Comparison of ENCODE assay signal across 1 cellular context in the genomic region with DNA sequence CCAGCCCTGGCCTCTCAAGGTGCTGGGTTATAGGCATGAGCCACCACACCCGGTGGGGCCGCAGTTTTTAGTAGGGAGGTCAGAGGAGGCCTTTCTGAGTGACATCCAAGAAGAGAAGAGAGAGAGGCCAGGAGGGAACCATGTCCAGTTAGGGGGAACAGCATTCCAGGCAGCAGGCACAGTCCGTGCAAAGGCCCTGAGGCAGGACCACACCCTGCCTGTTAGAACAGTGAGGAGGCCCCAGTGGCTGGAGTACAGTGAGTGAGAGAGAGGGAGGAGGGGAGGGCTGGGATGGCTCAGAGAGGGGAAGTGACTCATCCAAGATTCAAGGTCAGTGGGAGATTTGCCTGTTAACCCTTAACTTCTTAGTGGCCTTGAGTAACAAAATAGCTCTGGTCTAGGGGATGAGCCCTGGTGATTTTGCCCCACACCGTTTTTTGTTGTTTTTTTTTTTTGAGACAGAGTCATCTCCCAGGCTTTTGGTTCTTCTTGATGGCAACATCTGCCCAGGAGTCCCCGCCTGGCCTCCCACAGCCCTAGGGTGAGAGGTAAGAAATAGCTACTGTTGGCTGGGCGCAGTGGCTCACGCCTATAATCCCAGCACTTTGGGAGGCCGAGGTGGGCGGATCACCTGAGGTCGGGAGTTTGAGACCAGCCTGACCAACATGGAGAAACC.
TF ChIP-seq lines count a peak whose summit lies in the region.

No MANE protein-coding gene starts in this region.

TF ChIP-seq in K562, 482 proteins besides CTCF, POLR2A, EP300 and RAD21 (continues in another document):
- TF ChIP-seq KLF1 (tag; IDR thresholded peaks at IDR 0.05) (peak; percentile 96), ZNF197 (CRISPR knock-in tag; IDR thresholded peaks at IDR 0.05; ENCODE audit: low read depth) (no peak), TCF7L2 (IDR thresholded peaks at IDR 0.05; ENCODE audit: low read depth, low read length) (peak; percentile 31; the same call in 1 of the 2 replicates), ZBTB1 (CRISPR knock-in tag; IDR thresholded peaks at IDR 0.05; ENCODE audit: borderline replicate concordance, low read depth) (no peak), EP400 (IDR thresholded peaks at IDR 0.05) (peak; percentile 78), ZNF318 (IDR thresholded peaks at IDR 0.05; ENCODE audit: borderline replicate concordance in 1 of 2, low read depth in 1 of 2) (peak in 1 of 2 experiments; percentile 37; a peak in 1 of 4 replicates), ADNP (tag; IDR thresholded peaks at IDR 0.05) (peak; percentile 99), ZNF146 (CRISPR knock-in tag; IDR thresholded peaks at IDR 0.05; ENCODE audit: unreplicated experiment) (no peak), CREM (IDR thresholded peaks at IDR 0.05; ENCODE audit: low read depth) (peak; percentile 60; the same call in 1 of the 2 replicates), TCF3 (CRISPR knock-in tag; IDR thresholded peaks at IDR 0.05) (peak; percentile 37; the same call in 1 of the 2 replicates), ETV1 (tag; conservative IDR thresholded peaks at IDR 0.05; ENCODE audit: low read depth) (peak; percentile 97), DNMT1 (IDR thresholded peaks at IDR 0.05) (no peak), ATF1 (CRISPR knock-in tag; IDR thresholded peaks at IDR 0.05) (no peak), ATF1 (tag; IDR thresholded peaks at IDR 0.05) (peak; percentile 72), ZBTB9 (CRISPR knock-in tag; IDR thresholded peaks at IDR 0.05) (no peak), CHCHD3 (CRISPR knock-in tag; IDR thresholded peaks at IDR 0.05) (no peak), FOXA1 (IDR thresholded peaks at IDR 0.05; ENCODE audit: borderline replicate concordance) (no peak), PHF8 (IDR thresholded peaks at IDR 0.05; ENCODE audit: borderline replicate concordance, low read length) (no peak), EZH2 (IDR thresholded peaks at IDR 0.05; ENCODE audit: borderline replicate concordance, low read depth, low read length) (no peak), POU5F1 (IDR thresholded peaks at IDR 0.05; ENCODE audit: borderline replicate concordance, low read depth, low read length, partially characterized antibody) (no peak), ESRRA (IDR thresholded peaks at IDR 0.05; ENCODE audit: borderline replicate concordance, low read depth) (peak; percentile 100), ZNF780A (CRISPR knock-in tag; IDR thresholded peaks at IDR 0.05) (no peak), HDAC1 (IDR thresholded peaks at IDR 0.05) (peak; percentile 94 to 96), TRIM25 (IDR thresholded peaks at IDR 0.05; ENCODE audit: borderline replicate concordance) (no peak), GATA2 (CRISPR knock-in tag; IDR thresholded peaks at IDR 0.05) (no peak)
- TF ChIP-seq, protein P1, sequence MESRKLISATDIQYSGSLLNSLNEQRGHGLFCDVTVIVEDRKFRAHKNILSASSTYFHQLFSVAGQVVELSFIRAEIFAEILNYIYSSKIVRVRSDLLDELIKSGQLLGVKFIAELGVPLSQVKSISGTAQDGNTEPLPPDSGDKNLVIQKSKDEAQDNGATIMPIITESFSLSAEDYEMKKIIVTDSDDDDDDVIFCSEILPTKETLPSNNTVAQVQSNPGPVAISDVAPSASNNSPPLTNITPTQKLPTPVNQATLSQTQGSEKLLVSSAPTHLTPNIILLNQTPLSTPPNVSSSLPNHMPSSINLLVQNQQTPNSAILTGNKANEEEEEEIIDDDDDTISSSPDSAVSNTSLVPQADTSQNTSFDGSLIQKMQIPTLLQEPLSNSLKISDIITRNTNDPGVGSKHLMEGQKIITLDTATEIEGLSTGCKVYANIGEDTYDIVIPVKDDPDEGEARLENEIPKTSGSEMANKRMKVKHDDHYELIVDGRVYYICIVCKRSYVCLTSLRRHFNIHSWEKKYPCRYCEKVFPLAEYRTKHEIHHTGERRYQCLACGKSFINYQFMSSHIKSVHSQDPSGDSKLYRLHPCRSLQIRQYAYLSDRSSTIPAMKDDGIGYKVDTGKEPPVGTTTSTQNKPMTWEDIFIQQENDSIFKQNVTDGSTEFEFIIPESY (CRISPR knock-in tag; IDR thresholded peaks at IDR 0.05), result peak; percentile 59
- TF ChIP-seq, protein P2, sequence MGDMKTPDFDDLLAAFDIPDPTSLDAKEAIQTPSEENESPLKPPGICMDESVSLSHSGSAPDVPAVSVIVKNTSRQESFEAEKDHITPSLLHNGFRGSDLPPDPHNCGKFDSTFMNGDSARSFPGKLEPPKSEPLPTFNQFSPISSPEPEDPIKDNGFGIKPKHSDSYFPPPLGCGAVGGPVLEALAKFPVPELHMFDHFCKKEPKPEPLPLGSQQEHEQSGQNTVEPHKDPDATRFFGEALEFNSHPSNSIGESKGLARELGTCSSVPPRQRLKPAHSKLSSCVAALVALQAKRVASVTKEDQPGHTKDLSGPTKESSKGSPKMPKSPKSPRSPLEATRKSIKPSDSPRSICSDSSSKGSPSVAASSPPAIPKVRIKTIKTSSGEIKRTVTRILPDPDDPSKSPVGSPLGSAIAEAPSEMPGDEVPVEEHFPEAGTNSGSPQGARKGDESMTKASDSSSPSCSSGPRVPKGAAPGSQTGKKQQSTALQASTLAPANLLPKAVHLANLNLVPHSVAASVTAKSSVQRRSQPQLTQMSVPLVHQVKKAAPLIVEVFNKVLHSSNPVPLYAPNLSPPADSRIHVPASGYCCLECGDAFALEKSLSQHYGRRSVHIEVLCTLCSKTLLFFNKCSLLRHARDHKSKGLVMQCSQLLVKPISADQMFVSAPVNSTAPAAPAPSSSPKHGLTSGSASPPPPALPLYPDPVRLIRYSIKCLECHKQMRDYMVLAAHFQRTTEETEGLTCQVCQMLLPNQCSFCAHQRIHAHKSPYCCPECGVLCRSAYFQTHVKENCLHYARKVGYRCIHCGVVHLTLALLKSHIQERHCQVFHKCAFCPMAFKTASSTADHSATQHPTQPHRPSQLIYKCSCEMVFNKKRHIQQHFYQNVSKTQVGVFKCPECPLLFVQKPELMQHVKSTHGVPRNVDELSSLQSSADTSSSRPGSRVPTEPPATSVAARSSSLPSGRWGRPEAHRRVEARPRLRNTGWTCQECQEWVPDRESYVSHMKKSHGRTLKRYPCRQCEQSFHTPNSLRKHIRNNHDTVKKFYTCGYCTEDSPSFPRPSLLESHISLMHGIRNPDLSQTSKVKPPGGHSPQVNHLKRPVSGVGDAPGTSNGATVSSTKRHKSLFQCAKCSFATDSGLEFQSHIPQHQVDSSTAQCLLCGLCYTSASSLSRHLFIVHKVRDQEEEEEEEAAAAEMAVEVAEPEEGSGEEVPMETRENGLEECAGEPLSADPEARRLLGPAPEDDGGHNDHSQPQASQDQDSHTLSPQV (IDR thresholded peaks at IDR 0.05), result peak; percentile 24; the same call in 1 of the 2 replicates
- TF ChIP-seq, protein P3, sequence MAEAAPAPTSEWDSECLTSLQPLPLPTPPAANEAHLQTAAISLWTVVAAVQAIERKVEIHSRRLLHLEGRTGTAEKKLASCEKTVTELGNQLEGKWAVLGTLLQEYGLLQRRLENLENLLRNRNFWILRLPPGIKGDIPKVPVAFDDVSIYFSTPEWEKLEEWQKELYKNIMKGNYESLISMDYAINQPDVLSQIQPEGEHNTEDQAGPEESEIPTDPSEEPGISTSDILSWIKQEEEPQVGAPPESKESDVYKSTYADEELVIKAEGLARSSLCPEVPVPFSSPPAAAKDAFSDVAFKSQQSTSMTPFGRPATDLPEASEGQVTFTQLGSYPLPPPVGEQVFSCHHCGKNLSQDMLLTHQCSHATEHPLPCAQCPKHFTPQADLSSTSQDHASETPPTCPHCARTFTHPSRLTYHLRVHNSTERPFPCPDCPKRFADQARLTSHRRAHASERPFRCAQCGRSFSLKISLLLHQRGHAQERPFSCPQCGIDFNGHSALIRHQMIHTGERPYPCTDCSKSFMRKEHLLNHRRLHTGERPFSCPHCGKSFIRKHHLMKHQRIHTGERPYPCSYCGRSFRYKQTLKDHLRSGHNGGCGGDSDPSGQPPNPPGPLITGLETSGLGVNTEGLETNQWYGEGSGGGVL (CRISPR knock-in tag; IDR thresholded peaks at IDR 0.05), result no peak
